1 cellular context compared by ENCODE assay signal in the genomic region with DNA sequence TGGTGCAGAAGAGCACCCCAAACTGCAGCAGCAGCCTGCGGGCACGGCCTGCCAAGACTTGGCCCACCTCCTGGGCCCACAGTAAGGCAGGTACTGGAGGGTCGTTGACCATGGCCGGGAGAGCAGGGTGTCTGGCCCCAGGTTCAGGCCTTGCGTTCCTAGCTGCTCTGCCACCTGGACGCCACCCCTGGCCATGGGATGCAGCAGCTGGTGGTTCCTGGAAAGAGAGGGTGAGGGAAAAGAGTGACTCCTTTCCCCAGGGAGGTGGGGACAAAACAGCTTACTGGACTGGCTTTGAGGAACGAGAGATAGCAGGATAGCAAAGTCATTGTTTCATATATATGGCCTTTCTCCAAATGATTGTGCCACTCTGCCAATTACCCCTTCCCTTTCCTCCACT.
TF ChIP-seq lines count a peak whose summit lies in the region.

No MANE protein-coding gene starts in this region.

TF ChIP-seq in HEK293, 187 proteins besides CTCF, POLR2A, EP300 and RAD21 (continued from another document):
- TF ChIP-seq KLF16 (tag by site-specific recombination; IDR thresholded peaks at IDR 0.05) (no peak), ZSCAN16 (tag by site-specific recombination; IDR thresholded peaks at IDR 0.05) (no peak), ZNF394 (tag by site-specific recombination; IDR thresholded peaks at IDR 0.05; ENCODE audit: borderline replicate concordance) (no peak), HOXA7 (CRISPR knock-in tag; IDR thresholded peaks at IDR 0.05; ENCODE audit: borderline replicate concordance) (no peak), ZNF660 (tag by site-specific recombination; IDR thresholded peaks at IDR 0.05) (no peak), ZNF791 (tag by site-specific recombination; IDR thresholded peaks at IDR 0.05) (no peak), ZNF830 (tag by site-specific recombination; IDR thresholded peaks at IDR 0.05; ENCODE audit: low read depth) (no peak)
- TF ChIP-seq, protein P1, sequence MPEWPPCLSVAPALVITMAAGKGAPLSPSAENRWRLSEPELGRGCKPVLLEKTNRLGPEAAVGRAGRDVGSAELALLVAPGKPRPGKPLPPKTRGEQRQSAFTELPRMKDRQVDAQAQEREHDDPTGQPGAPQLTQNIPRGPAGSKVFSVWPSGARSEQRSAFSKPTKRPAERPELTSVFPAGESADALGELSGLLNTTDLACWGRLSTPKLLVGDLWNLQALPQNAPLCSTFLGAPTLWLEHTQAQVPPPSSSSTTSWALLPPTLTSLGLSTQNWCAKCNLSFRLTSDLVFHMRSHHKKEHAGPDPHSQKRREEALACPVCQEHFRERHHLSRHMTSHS (tag by site-specific recombination; IDR thresholded peaks at IDR 0.05), result no peak
